Comparison of ENCODE assay signal across 18 cellular contexts in genomic region chr3:161879470-161879869, GRCh38.
"Had no signal": no experiment of that assay in that cellular context is flagged by ENCODE, and none has a peak within 500 bp of the region (broad histone marks: within the 10 kb centered on the region; RNA-seq: fewer than 3 reads in every experiment).

No MANE protein-coding gene starts in this region.

- ATAC-seq: activated CD8-positive, alpha-beta memory T cell treated with anti-CD3 and anti-CD28 coated beads, Interleukin-2, amount 10 ng/mL, durations not matched to agents 7 days and 5 days; gastrocnemius medialis; heart right ventricle; mucosa of descending colon; natural killer cell; right cardiac atrium; stimulated activated memory B cell treated with anti-CD40 and anti-IgM and Interleukin-4, amounts not matched to agents 10 μg/mL and 1 μg/mL and 100 μg/mL, for 72 hours had no signal

- DNase-seq: activated CD4-positive, alpha-beta T cell treated with anti-CD3 and anti-CD28 coated beads for 1 hour; activated CD4-positive, alpha-beta T cell treated with anti-CD3 and anti-CD28 coated beads, Interleukin-2, amount 50 U/mL, for 48 hours; activated CD8-positive, alpha-beta memory T cell treated with anti-CD3 and anti-CD28 coated beads, Interleukin-2, amount 10 ng/mL, durations not matched to agents 7 days and 5 days; activated gamma-delta T cell; activated T-cell treated with anti-CD3 and anti-CD28 coated beads, Interleukin-2, amount 50 U/mL, for 48 hours; aorta; esophagus squamous epithelium; gastrocnemius medialis; heart right ventricle; mucosa of descending colon; natural killer cell; nucleus accumbens; right cardiac atrium; small intestine; tibial artery; uterus had no signal

- H3K36me3 ChIP-seq: cardiac muscle cell, esophagus squamous epithelium, gastrocnemius medialis, heart right ventricle, tibial artery, uterus had no signal

- H3K4me3 ChIP-seq: cardiac muscle cell, esophagus squamous epithelium, gastrocnemius medialis, heart right ventricle, mucosa of descending colon, tibial artery, uterus had no signal

- H3K27ac ChIP-seq: cardiac muscle cell, esophagus squamous epithelium, gastrocnemius medialis, heart right ventricle, tibial artery, uterus had no signal

- H3K27me3 ChIP-seq: cardiac muscle cell, esophagus squamous epithelium, gastrocnemius medialis, heart right ventricle, tibial artery, uterus had no signal

- H3K4me1 ChIP-seq: esophagus squamous epithelium, gastrocnemius medialis, heart right ventricle, tibial artery, uterus had no signal
